Comparison of ENCODE assay signal across 11 cellular contexts in the genomic region with DNA sequence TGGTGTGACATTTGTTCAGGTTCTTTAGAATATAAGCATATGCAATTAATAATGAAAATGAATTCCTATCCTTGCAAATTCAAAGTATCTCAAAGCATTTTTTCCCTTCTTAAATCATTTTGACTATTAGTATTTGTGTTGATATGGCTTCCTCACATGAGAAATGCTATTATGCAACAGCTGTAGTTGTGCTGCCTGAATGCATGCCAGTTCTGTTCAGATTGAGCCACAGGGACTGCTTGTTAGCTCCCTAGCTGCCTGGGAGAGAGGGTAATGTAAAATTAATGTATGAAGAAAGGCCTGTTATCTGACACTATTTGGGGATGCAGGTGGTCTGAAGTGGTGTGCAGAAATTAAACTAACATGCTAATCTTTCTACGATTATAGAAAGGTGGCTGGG. TPM values are rescaled to one million over a fixed set of nuclear protein-coding genes. Genes with fewer than 3 reads are reported as not detected.
A peak's percentile ranks its signal among the peaks of the same experiment; 100 is the strongest.
DNase-seq lines count a peak whose midpoint lies in the region; ATAC-seq and TF ChIP-seq lines count a peak whose summit lies in the region.
"Had no signal": no experiment of that assay in that cellular context is flagged by ENCODE, and none has a peak within 500 bp of the region (broad histone marks: within the 10 kb centered on the region; RNA-seq: fewer than 3 reads in every experiment).

No MANE protein-coding gene starts in this region.

- peaks cover 33% of the 10 kb centered on the region for H3K79me2 ChIP-seq in mesendoderm (ENCODE audit: control insufficient read depth, insufficient read depth, low read length)

- H3K9me3 Mint-ChIP-seq in activated CD8-positive, alpha-beta T cell treated with anti-CD3 and anti-CD28 coated beads, Interleukin-2, amount 10 ng/mL, durations not matched to agents 7 days and 5 days (ENCODE audit: insufficient read depth), result no peaks in the 10 kb centered on the region
- H3K9me3 Mint-ChIP-seq: CD4-positive, alpha-beta memory T cell had no signal

- peaks cover 20% of the 10 kb centered on the region for H3K4me1 ChIP-seq in mesendoderm (ENCODE audit: control insufficient read depth, low read depth, low read length)

- no peak overlapping the region for H3K27ac Mint-ChIP-seq in activated CD8-positive, alpha-beta T cell treated with anti-CD3 and anti-CD28 coated beads, Interleukin-2, amount 10 ng/mL, durations not matched to agents 7 days and 5 days
- H3K27ac Mint-ChIP-seq: CD4-positive, alpha-beta memory T cell had no signal

- no peak for TF ChIP-seq RAD21 in Ishikawa (IDR thresholded peaks at IDR 0.05; ENCODE audit: low read depth)

- no peak overlapping the region for H3K9ac ChIP-seq in mesendoderm (ENCODE audit: low read length)

- WGBS in mesendoderm (ENCODE audit: extremely low coverage, insufficient coverage, low lambda C conversion rate), result no CpG with 5 or more reads among the region's 1 CpG

- H3K4me2 ChIP-seq in mesendoderm (ENCODE audit: low read length), result no peak overlapping the region

- DNase-seq in AG08395 (ENCODE audit: low spot score) (peak; percentile 61), dorsolateral prefrontal cortex (peak in 3 of 10 donors; percentile 13 to 38 (median 27)), myocyte (ENCODE audit: low read depth) (peak; percentile 8), NCI-H187 (lab: John Stamatoyannopoulos, UW) (no peak), RWPE1 (ENCODE audit: low spot score) (no peak), mesendoderm (no peak)
- no peak for DNase-seq in activated CD8-positive, alpha-beta T cell treated with anti-CD3 and anti-CD28 coated beads, Interleukin-2, amount 10 ng/mL, durations not matched to agents 7 days and 5 days
- DNase-seq: amniotic stem cell; CD4-positive, alpha-beta memory T cell; KBM-7 had no signal

- H2AK5ac ChIP-seq in mesendoderm (ENCODE audit: low read length), result no peak overlapping the region

- H3K79me1 ChIP-seq in mesendoderm (ENCODE audit: low read length), result peaks cover 14% of the 10 kb centered on the region

- H4K5ac ChIP-seq in mesendoderm (ENCODE audit: low read length), result no peak overlapping the region

- no peaks in the 10 kb centered on the region for H3K36me3 Mint-ChIP-seq in activated CD8-positive, alpha-beta T cell treated with anti-CD3 and anti-CD28 coated beads, Interleukin-2, amount 10 ng/mL, durations not matched to agents 7 days and 5 days (ENCODE audit: low read depth)
- H3K36me3 Mint-ChIP-seq: CD4-positive, alpha-beta memory T cell had no signal

- no peak overlapping the region for H3K56ac ChIP-seq in mesendoderm (ENCODE audit: low read length)

- H3K4me1 Mint-ChIP-seq in activated CD8-positive, alpha-beta T cell treated with anti-CD3 and anti-CD28 coated beads, Interleukin-2, amount 10 ng/mL, durations not matched to agents 7 days and 5 days (ENCODE audit: low read depth), result no peaks in the 10 kb centered on the region
- H3K4me1 Mint-ChIP-seq: CD4-positive, alpha-beta memory T cell had no signal

- no peaks in the 10 kb centered on the region for H3K27me3 ChIP-seq in dorsolateral prefrontal cortex
- H3K27me3 ChIP-seq in mesendoderm (ENCODE audit: insufficient read depth, low read length, poor library complexity), result no peaks in the 10 kb centered on the region

- H2BK5ac ChIP-seq in mesendoderm (ENCODE audit: low read length), result no peak overlapping the region

- no peaks in the 10 kb centered on the region for H3K27me3 Mint-ChIP-seq in activated CD8-positive, alpha-beta T cell treated with anti-CD3 and anti-CD28 coated beads, Interleukin-2, amount 10 ng/mL, durations not matched to agents 7 days and 5 days (ENCODE audit: low read depth)

- POLR2A ChIA-PET in activated CD8-positive, alpha-beta T cell treated with anti-CD3 and anti-CD28 coated beads, Interleukin-2, amount 10 ng/mL, durations not matched to agents 7 days and 5 days (lab: Charles Lee), result no interaction called here
- POLR2A ChIA-PET in RWPE1 (lab: Yijun Ruan, JAX; ENCODE audit: low non-redundant PET), result no interaction called here

- TF ChIP-seq CTCF in dorsolateral prefrontal cortex (IDR thresholded peaks at IDR 0.05 in 54 of 56, conservative IDR thresholded peaks at IDR 0.05 in 2 of 56; ENCODE audit: low read depth in 1 of 56, partially characterized antibody in 56 of 56) (no peak), RWPE1 (conservative IDR thresholded peaks at IDR 0.05; ENCODE audit: low read depth) (no peak)

- intact Hi-C loops in dorsolateral prefrontal cortex (cut with DNase I), result no loop called here

- no peak overlapping the region for H3K18ac ChIP-seq in mesendoderm (ENCODE audit: low read length)

- ATAC-seq in activated CD8-positive, alpha-beta T cell treated with anti-CD3 and anti-CD28 coated beads, Interleukin-2, amount 10 ng/mL, durations not matched to agents 7 days and 5 days, result no peak

- H3K23ac ChIP-seq in mesendoderm (ENCODE audit: low read length), result no peak overlapping the region

- CTCF ChIA-PET in activated CD8-positive, alpha-beta T cell treated with anti-CD3 and anti-CD28 coated beads, Interleukin-2, amount 10 ng/mL, durations not matched to agents 7 days and 5 days (lab: Charles Lee), result no interaction called here
- CTCF ChIA-PET in RWPE1 (lab: Yijun Ruan, JAX), result interaction anchor here (0.6 kb wide), 1 partner anchor 868 kb away, joined by 3 read pairs; no protein-coding TSS in a partner anchor

- no peak overlapping the region for H3K4me3 Mint-ChIP-seq in activated CD8-positive, alpha-beta T cell treated with anti-CD3 and anti-CD28 coated beads, Interleukin-2, amount 10 ng/mL, durations not matched to agents 7 days and 5 days
- H3K4me3 Mint-ChIP-seq: CD4-positive, alpha-beta memory T cell had no signal

- no peak overlapping the region for H3K4ac ChIP-seq in mesendoderm (ENCODE audit: low read depth, low read length)

- no peaks in the 10 kb centered on the region for H3K36me3 ChIP-seq in mesendoderm (ENCODE audit: control insufficient read depth, insufficient read depth, low read length)

- no peak overlapping the region for H2BK15ac ChIP-seq in mesendoderm (replicated peaks; ENCODE audit: low read depth)

- H3K27ac ChIP-seq in dorsolateral prefrontal cortex, result peak overlapping the region in 34 of 59 donors; percentile 8 to 78 (median 52)
- H3K27ac ChIP-seq in RWPE1, result no peak overlapping the region
- H3K27ac ChIP-seq in mesendoderm (ENCODE audit: low read depth, low read length), result no peak overlapping the region

- no peak for TF ChIP-seq EP300 in Ishikawa (IDR thresholded peaks at IDR 0.05; ENCODE audit: borderline replicate concordance)

- no peak overlapping the region for H2BK120ac ChIP-seq in mesendoderm (ENCODE audit: low read depth, low read length)

- H3K4me3 ChIP-seq in dorsolateral prefrontal cortex (no peak overlapping the region), mesendoderm (ENCODE audit: low read length) (no peak overlapping the region)

- no peak overlapping the region for H4K8ac ChIP-seq in mesendoderm (ENCODE audit: low read depth, low read length)

TF ChIP-seq in Ishikawa, 13 proteins besides CTCF, POLR2A, EP300 and RAD21:
- TF ChIP-seq EGR1 (IDR thresholded peaks at IDR 0.05), result no peak
- TF ChIP-seq ZBTB7A (IDR thresholded peaks at IDR 0.05; ENCODE audit: low read depth), result no peak
- TF ChIP-seq NFIC (IDR thresholded peaks at IDR 0.05), result no peak
- peak; percentile 63 for TF ChIP-seq CEBPB (IDR thresholded peaks at IDR 0.05)
- no peak for TF ChIP-seq REST (IDR thresholded peaks at IDR 0.05; ENCODE audit: low read depth)
- no peak for TF ChIP-seq TEAD4 (IDR thresholded peaks at IDR 0.05)
- TF ChIP-seq, protein P1, sequence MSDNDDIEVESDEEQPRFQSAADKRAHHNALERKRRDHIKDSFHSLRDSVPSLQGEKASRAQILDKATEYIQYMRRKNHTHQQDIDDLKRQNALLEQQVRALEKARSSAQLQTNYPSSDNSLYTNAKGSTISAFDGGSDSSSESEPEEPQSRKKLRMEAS (IDR thresholded peaks at IDR 0.05), result no peak
- TF ChIP-seq TAF1 (IDR thresholded peaks at IDR 0.05; ENCODE audit: low read depth), result no peak

RNA-seq across cellular contexts. Expression of gene CACHD1, which starts 45.5 kb away (rescaled TPM):
- total RNA-seq in dorsolateral prefrontal cortex (10 to 100 TPM; 11.3 to 40.6 (median 20.3) TPM), myocyte (not detected in 2 replicates)
- polyA plus RNA-seq in myocyte (2012), result 0.11 TPM
- total RNA-seq in activated CD8-positive, alpha-beta T cell treated with anti-CD3 and anti-CD28 coated beads, Interleukin-2, amount 10 ng/mL, durations not matched to agents 7 days and 5 days, result under 1 TPM; 0.55 to 0.68 TPM
- polyA plus RNA-seq in mesendoderm (2013, experiment 1 of 2), result 40.3 TPM
- polyA plus RNA-seq in mesendoderm (2013, experiment 2 of 2), result 39.6 TPM
- polyA plus RNA-seq: CD4-positive, alpha-beta memory T cell had no signal

Comparison
In these comparisons a context has a peak if more than half of its experiments do, and no peak if none do; other contexts are left out.
1. DNase-seq: peak in AG08395 (single experiment) and myocyte (single experiment); none in NCI-H187 (0 of 2), activated CD8-positive, alpha-beta T cell treated with anti-CD3 and anti-CD28 coated beads, Interleukin-2, amount 10 ng/mL, durations not matched to agents 7 days and 5 days (single experiment), RWPE1 (single experiment) and mesendoderm (single experiment).
2. H3K27ac ChIP-seq: peak in dorsolateral prefrontal cortex (34 of 59); none in RWPE1 (single experiment) and mesendoderm (single experiment).
3. RNA of gene CACHD1, which starts 45.5 kb away (total RNA-seq): 11.3 to 40.6 TPM in dorsolateral prefrontal cortex; 0.55 to 0.68 TPM in activated CD8-positive, alpha-beta T cell treated with anti-CD3 and anti-CD28 coated beads, Interleukin-2, amount 10 ng/mL, durations not matched to agents 7 days and 5 days and not detected in myocyte; every median in the first group is over 4 times any median in the second.